ENCODE assay signal across 8 cellular contexts in genomic region chr14:75249251-75249957, GRCh38. TPM values are rescaled to one million over a fixed set of nuclear protein-coding genes. Genes with fewer than 3 reads are reported as not detected.
A peak's percentile ranks its signal among the peaks of the same experiment; 100 is the strongest.
DNase-seq lines count a peak whose midpoint lies in the region; ATAC-seq and TF ChIP-seq lines count a peak whose summit lies in the region.

No MANE protein-coding gene starts in this region.

- no peaks in the 10 kb centered on the region for H3K27me3 ChIP-seq in GM06990 (replicated peaks; ENCODE audit: control insufficient read depth, insufficient read depth, low read length)

- peaks cover 5% of the 10 kb centered on the region for H3K4me1 Mint-ChIP-seq in chondrocyte (ENCODE audit: low read depth)

- H3K36me3 ChIP-seq in GM06990 (ENCODE audit: control insufficient read depth, insufficient read depth, low read length) (no peaks in the 10 kb centered on the region), KOPT-K1 (ENCODE audit: insufficient read depth, low read length) (no peaks in the 10 kb centered on the region)

- TF ChIP-seq CTCF in GM06990 (IDR thresholded peaks at IDR 0.05; ENCODE audit: insufficient read depth, low read length, poor library complexity, severe bottlenecking) (no peak), chondrocyte (IDR thresholded peaks at IDR 0.05) (no peak)

- H3K9me3 Mint-ChIP-seq in chondrocyte (ENCODE audit: low read depth): no peaks in the 10 kb centered on the region

- H3K4me3 Mint-ChIP-seq in chondrocyte (ENCODE audit: unreplicated experiment): no peak overlapping the region

- DNase-seq in GM06990 (ENCODE audit: extremely low read depth, insufficient read length): peak; percentile 80
- peak; percentile 37 to 47 (median 40) for DNase-seq in activated CD4-positive, CD25-positive, alpha-beta regulatory T cell (lab: John Stamatoyannopoulos, UW)
- DNase-seq in chondrocyte (ENCODE audit: low spot score): peak; percentile 47
- DNase-seq in stimulated activated CD4-positive, alpha-beta T cell treated with anti-CD3 and anti-CD28 coated beads, TNF-alpha, amount 100 ng/mL, for 24 hours (ENCODE audit: low read depth in 3 of 3): peak; percentile 47 to 80 (median 65)
- no peak for DNase-seq in NCI-H446 treated with DMSO at 0.1 percent for 48 hours (lab: John Stamatoyannopoulos, UW)
- DNase-seq in SIG-M5 (lab: John Stamatoyannopoulos, UW): no peak

- peak overlapping the region; percentile 20 for H3K27ac Mint-ChIP-seq in chondrocyte (ENCODE audit: unreplicated experiment)

- no peak overlapping the region for H3K4me3 ChIP-seq in GM06990 (replicated peaks; ENCODE audit: low read depth, low read length)

- ATAC-seq in GM21529 (IDR thresholded peaks at IDR 0.05; ENCODE audit: unreplicated experiment): peak; percentile 90

- H3K27ac ChIP-seq in KOPT-K1 (ENCODE audit: low read depth, low read length, poor library complexity, severe bottlenecking): peak overlapping the region; percentile 4

- no peaks in the 10 kb centered on the region for H3K9me3 ChIP-seq in KOPT-K1 (ENCODE audit: insufficient read depth, low read length, poor library complexity, severe bottlenecking)

- no peaks in the 10 kb centered on the region for H3K36me3 Mint-ChIP-seq in chondrocyte (ENCODE audit: low read depth)

- H3K27me3 Mint-ChIP-seq in chondrocyte (ENCODE audit: low read depth): peaks cover 3% of the 10 kb centered on the region

RNA-seq across cellular contexts. Expression of gene FOS, which starts 29.2 kb away (rescaled TPM):
- total RNA-seq in chondrocyte: 116 to 175 TPM (median 152 TPM) in 3 replicates

Comparison
In these comparisons a context has a peak if more than half of its experiments do, and no peak if none do; other contexts are left out.
1. DNase-seq: peak in GM06990 (single experiment), activated CD4-positive, CD25-positive, alpha-beta regulatory T cell (4 of 4), chondrocyte (single experiment) and stimulated activated CD4-positive, alpha-beta T cell treated with anti-CD3 and anti-CD28 coated beads, TNF-alpha, amount 100 ng/mL, for 24 hours (3 of 3); none in NCI-H446 treated with DMSO at 0.1 percent for 48 hours (single experiment) and SIG-M5 (single experiment).